In the genomic region with DNA sequence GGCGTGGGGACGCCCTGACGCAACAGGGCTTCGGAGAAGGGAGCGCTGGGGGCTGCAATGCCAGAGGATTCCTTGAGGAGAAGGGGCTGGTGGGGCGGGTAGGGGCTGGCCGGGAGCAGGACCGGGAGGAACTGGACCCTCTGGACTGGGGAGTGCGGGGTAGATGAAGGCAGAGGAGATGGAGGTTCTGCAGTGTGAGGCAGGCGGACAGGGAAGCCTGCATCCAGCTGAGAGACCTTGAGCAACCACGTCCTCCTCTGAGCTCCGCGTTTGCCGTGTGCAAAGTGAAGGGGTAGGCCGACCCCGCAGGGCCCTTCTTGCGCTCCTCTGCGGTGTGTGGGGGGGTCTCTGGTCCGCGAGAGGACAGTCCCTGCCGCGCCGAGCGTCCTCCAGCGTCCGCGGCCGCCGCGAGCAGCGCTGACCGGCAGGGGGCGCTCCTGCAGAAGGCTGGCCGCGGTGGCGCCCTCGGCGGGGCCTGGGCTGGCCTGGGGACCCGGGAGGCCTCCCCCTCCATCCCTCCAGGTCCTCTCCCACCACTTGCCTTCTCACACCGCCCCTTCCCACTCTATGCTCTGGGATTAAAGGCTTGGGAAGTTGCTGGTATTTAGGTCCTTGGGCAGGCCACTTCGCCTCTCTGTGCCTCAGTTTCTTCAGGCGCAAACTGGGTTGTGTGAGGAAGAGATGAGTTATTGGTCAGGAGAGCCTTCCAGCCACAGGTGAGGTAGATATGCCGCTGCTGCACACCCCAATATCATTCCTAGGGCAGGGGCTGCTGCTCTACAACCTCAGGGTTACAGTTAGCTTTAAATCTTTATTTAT, we compare ENCODE assay signal across 8 cellular contexts. TPM values are rescaled to one million over a fixed set of nuclear protein-coding genes. Genes with fewer than 3 reads are reported as not detected.
DNase-seq lines count a peak whose midpoint lies in the region; ATAC-seq and TF ChIP-seq lines count a peak whose summit lies in the region.

No MANE protein-coding gene starts in this region.

- H3K79me2 ChIP-seq in fibroblast of lung (ENCODE audit: control insufficient read depth, insufficient read depth, low read length), result no peaks in the 10 kb centered on the region

- no peaks in the 10 kb centered on the region for H4K20me1 ChIP-seq in fibroblast of lung (ENCODE audit: control insufficient read depth, extremely low read depth, insufficient read depth, low read length)

- no peaks in the 10 kb centered on the region for H3K36me3 ChIP-seq in Peyer's patch
- H3K36me3 ChIP-seq in fibroblast of lung (ENCODE audit: control insufficient read depth, insufficient read depth, low read length), result no peaks in the 10 kb centered on the region
- H3K36me3 ChIP-seq in prostate gland, result no peaks in the 10 kb centered on the region

- H3K27ac ChIP-seq in Peyer's patch, result no peak overlapping the region
- H3K27ac ChIP-seq in fibroblast of lung (ENCODE audit: insufficient read depth, low read length), result no peak overlapping the region
- no peak overlapping the region for H3K27ac ChIP-seq in prostate gland

- H3K4me3 ChIP-seq in Peyer's patch (no peak overlapping the region), fibroblast of lung (replicated peaks in 1 of 4; ENCODE audit: control extremely low read depth in 1 of 4, insufficient read depth in 1 of 4, low read depth in 3 of 4, low read length in 4 of 4) (peak overlapping the region in 1 of 4 experiments; percentile 11), prostate gland (no peak overlapping the region)

- H3K9ac ChIP-seq in fibroblast of lung (ENCODE audit: insufficient read depth, low read length), result no peak overlapping the region

- peak; percentile 70 for TF ChIP-seq CTCF in GM10266 (IDR thresholded peaks at IDR 0.05; ENCODE audit: control insufficient read depth, insufficient read depth, low read depth, missing control alignments)
- peak in 5 of 6 experiments; percentile 7 to 84 (median 77) for TF ChIP-seq CTCF in Peyer's patch (IDR thresholded peaks at IDR 0.05)
- TF ChIP-seq CTCF in fibroblast of lung (conservative IDR thresholded peaks at IDR 0.05 in 1 of 2, IDR thresholded peaks at IDR 0.05 in 1 of 2; ENCODE audit: low read depth in 1 of 2, low read length in 2 of 2), result peak; percentile 35 to 71
- TF ChIP-seq CTCF in prostate gland (IDR thresholded peaks at IDR 0.05), result peak; percentile 41 to 67 (median 51)

- H3K9me3 ChIP-seq in Peyer's patch (peaks cover 0 to 9% (median 4%) of the 10 kb centered on the region in 4 donors), fibroblast of lung (ENCODE audit: control insufficient read depth, insufficient read depth, low read depth, low read length) (no peaks in the 10 kb centered on the region), prostate gland (no peaks in the 10 kb centered on the region)

- no peak for ATAC-seq in HG02642 (IDR thresholded peaks at IDR 0.05; ENCODE audit: poor library complexity, unreplicated experiment)

- DNase-seq in GM10266 (ENCODE audit: extremely low spot score) (peak; percentile 60), Peyer's patch (peak in 1 of 3 donors; percentile 53), fibroblast of lung (ENCODE audit: low read depth in 2 of 2) (no peak), prostate gland (ENCODE audit: low spot score) (no peak), C1 segment of cervical spinal cord (lab: John Stamatoyannopoulos, UW) (no peak), NCI-H2107 (lab: John Stamatoyannopoulos, UW) (no peak), GDM1 (lab: John Stamatoyannopoulos, UW) (no peak)

- 17% methylated on average over 43 of the region's 43 CpGs for WGBS in prostate gland

- intact Hi-C loops in prostate gland (cut with DNase I), result loop anchor here (5.0 kb wide), 1 partner anchor 101 kb away; no protein-coding TSS in a partner anchor

- TF ChIP-seq POLR2A in Peyer's patch (IDR thresholded peaks at IDR 0.05), result no peak
- no peak for TF ChIP-seq POLR2A in prostate gland (IDR thresholded peaks at IDR 0.05)

- no peaks in the 10 kb centered on the region for H3K4me1 ChIP-seq in Peyer's patch
- no peaks in the 10 kb centered on the region for H3K4me1 ChIP-seq in fibroblast of lung (ENCODE audit: control insufficient read depth, extremely low read depth, insufficient read depth, low read length)
- no peaks in the 10 kb centered on the region for H3K4me1 ChIP-seq in prostate gland (replicated peaks)

- H3K27me3 ChIP-seq in Peyer's patch (peaks cover 0 to 13% of the 10 kb centered on the region in 2 donors), fibroblast of lung (ENCODE audit: control insufficient read depth, insufficient read depth, low read length) (peaks cover 13% of the 10 kb centered on the region), prostate gland (replicated peaks; ENCODE audit: insufficient read depth) (no peaks in the 10 kb centered on the region)

- no peak overlapping the region for H2AFZ ChIP-seq in fibroblast of lung (ENCODE audit: low read length)

- no peak overlapping the region for H3K4me2 ChIP-seq in fibroblast of lung (ENCODE audit: extremely low read depth, insufficient read depth, low read length)

RNA-seq across cellular contexts. Expression of gene WNT9B, which starts 9.6 kb away (rescaled TPM):
- under 1 TPM in 1 of 4 donors, not detected in 3; 0.67 TPM for total RNA-seq in Peyer's patch
- total RNA-seq in fibroblast of lung, result not detected in 2 replicates
- not detected in 2 replicates for polyA plus RNA-seq in fibroblast of lung
- polyA plus RNA-seq in fibroblast of lung (2012), result not detected in 2 replicates
- polyA minus RNA-seq in fibroblast of lung (ENCODE audit: low replicate concordance), result not detected in 2 replicates
- total RNA-seq in prostate gland, result 1 to 10 TPM in 1 of 2 donors, under 1 TPM in 1; 0.85 to 1.5 TPM

RNA-seq across cellular contexts. Expression of gene WNT3, which starts 23.3 kb away (rescaled TPM):
- 10 to 100 TPM in 1 of 4 donors, 1 to 10 TPM in 2, under 1 TPM in 1; 0.83 to 10.1 (median 6.5) TPM for total RNA-seq in Peyer's patch
- total RNA-seq in fibroblast of lung, result 0.77 and 1.3 TPM in 2 replicates
- 0.94 and 1.5 TPM in 2 replicates for polyA plus RNA-seq in fibroblast of lung
- 0.51 and 0.83 TPM in 2 replicates for polyA plus RNA-seq in fibroblast of lung (2012)
- polyA minus RNA-seq in fibroblast of lung (ENCODE audit: low replicate concordance), result 0.59 TPM in 1 of 2 replicates, not detected in the other
- total RNA-seq in prostate gland, result 1 to 10 TPM; 2.0 to 7.7 TPM
